Comparison of ENCODE assay signal across 8 cellular contexts in genomic region chr7:28685660-28686417, GRCh38.
DNase-seq lines count a peak whose midpoint lies in the region; ATAC-seq and TF ChIP-seq lines count a peak whose summit lies in the region.

No MANE protein-coding gene starts in this region.

- intact Hi-C loops in cardiac septum (cut with DNase I), result loop anchor here (2.0 to 5.0 kb wide), 3 partner anchors 64 to 277 kb away; no protein-coding TSS in a partner anchor
- intact Hi-C loops in CD4-positive, alpha-beta T cell (cut with DNase I, micrococcal nuclease), result no loop called here

- H3K27ac ChIP-seq in CD4-positive, alpha-beta T cell (ENCODE audit: low read depth, low read length), result no peak overlapping the region

- peaks cover 20% of the 10 kb centered on the region for H3K27me3 ChIP-seq in CD4-positive, alpha-beta T cell (ENCODE audit: control insufficient read depth, insufficient read depth, low read length)

- H3K27ac Mint-ChIP-seq in activated T-helper 17 cell treated with anti-CD3 and anti-CD28 coated beads, Interleukin-2, amount 50 U/mL, for 72 hours, result no peak overlapping the region
- no peak overlapping the region for H3K27ac Mint-ChIP-seq in CD4-positive, alpha-beta T cell

- CTCF ChIA-PET in CD4-positive, alpha-beta T cell (lab: Charles Lee), result no interaction called here

- no peaks in the 10 kb centered on the region for H3K9me3 Mint-ChIP-seq in activated T-helper 17 cell treated with anti-CD3 and anti-CD28 coated beads, Interleukin-2, amount 50 U/mL, for 72 hours
- H3K9me3 Mint-ChIP-seq in CD4-positive, alpha-beta T cell, result no peaks in the 10 kb centered on the region

- peaks cover 11% of the 10 kb centered on the region for H3K27me3 Mint-ChIP-seq in activated T-helper 17 cell treated with anti-CD3 and anti-CD28 coated beads, Interleukin-2, amount 50 U/mL, for 72 hours
- peaks cover 10% of the 10 kb centered on the region for H3K27me3 Mint-ChIP-seq in CD4-positive, alpha-beta T cell

- H3K4me3 Mint-ChIP-seq in activated T-helper 17 cell treated with anti-CD3 and anti-CD28 coated beads, Interleukin-2, amount 50 U/mL, for 72 hours, result no peak overlapping the region
- no peak overlapping the region for H3K4me3 Mint-ChIP-seq in CD4-positive, alpha-beta T cell

- H3K9me3 ChIP-seq in CD4-positive, alpha-beta T cell (ENCODE audit: control insufficient read depth, low read length), result no peaks in the 10 kb centered on the region

- ATAC-seq in HG02759 (IDR thresholded peaks at IDR 0.05; ENCODE audit: unreplicated experiment), result peak; percentile 52
- ATAC-seq in activated T-helper 17 cell treated with anti-CD3 and anti-CD28 coated beads, Interleukin-2, amount 50 U/mL, for 72 hours (replicated peaks), result no peak
- ATAC-seq in CD4-positive, alpha-beta T cell (ENCODE audit: poor library complexity), result no peak

- DNase-seq in ELR (ENCODE audit: low read depth) (peak; percentile 98), NCI-H2171 (lab: John Stamatoyannopoulos, UW) (peak; percentile 60), amniotic epithelial cell (ENCODE audit: low read depth) (peak; percentile 97), cardiac septum (ENCODE audit: low spot score) (peak; percentile 95), non-pigmented ciliary epithelial cell (ENCODE audit: low read depth) (peak; percentile 98)
- DNase-seq in CD4-positive, alpha-beta T cell, result no peak

- H3K4me1 Mint-ChIP-seq in activated T-helper 17 cell treated with anti-CD3 and anti-CD28 coated beads, Interleukin-2, amount 50 U/mL, for 72 hours, result no peaks in the 10 kb centered on the region
- H3K4me1 Mint-ChIP-seq in CD4-positive, alpha-beta T cell (ENCODE audit: low read depth), result peaks cover 5% of the 10 kb centered on the region

- no peak for TF ChIP-seq CTCF in CD4-positive, alpha-beta T cell (IDR thresholded peaks at IDR 0.05)

- H3K36me3 Mint-ChIP-seq in activated T-helper 17 cell treated with anti-CD3 and anti-CD28 coated beads, Interleukin-2, amount 50 U/mL, for 72 hours (ENCODE audit: low read depth), result no peaks in the 10 kb centered on the region
- H3K36me3 Mint-ChIP-seq in CD4-positive, alpha-beta T cell (ENCODE audit: low read depth), result no peaks in the 10 kb centered on the region

- POLR2A ChIA-PET in CD4-positive, alpha-beta T cell (lab: Charles Lee), result no interaction called here

Comparison
In these comparisons a context has a peak if more than half of its experiments do, and no peak if none do; other contexts are left out.
1. DNase-seq: peak in ELR (single experiment), NCI-H2171 (single experiment), amniotic epithelial cell (single experiment), cardiac septum (single experiment) and non-pigmented ciliary epithelial cell (single experiment); none in CD4-positive, alpha-beta T cell (0 of 10).